Comparison of ENCODE assay signal across 23 cellular contexts in the genomic region with DNA sequence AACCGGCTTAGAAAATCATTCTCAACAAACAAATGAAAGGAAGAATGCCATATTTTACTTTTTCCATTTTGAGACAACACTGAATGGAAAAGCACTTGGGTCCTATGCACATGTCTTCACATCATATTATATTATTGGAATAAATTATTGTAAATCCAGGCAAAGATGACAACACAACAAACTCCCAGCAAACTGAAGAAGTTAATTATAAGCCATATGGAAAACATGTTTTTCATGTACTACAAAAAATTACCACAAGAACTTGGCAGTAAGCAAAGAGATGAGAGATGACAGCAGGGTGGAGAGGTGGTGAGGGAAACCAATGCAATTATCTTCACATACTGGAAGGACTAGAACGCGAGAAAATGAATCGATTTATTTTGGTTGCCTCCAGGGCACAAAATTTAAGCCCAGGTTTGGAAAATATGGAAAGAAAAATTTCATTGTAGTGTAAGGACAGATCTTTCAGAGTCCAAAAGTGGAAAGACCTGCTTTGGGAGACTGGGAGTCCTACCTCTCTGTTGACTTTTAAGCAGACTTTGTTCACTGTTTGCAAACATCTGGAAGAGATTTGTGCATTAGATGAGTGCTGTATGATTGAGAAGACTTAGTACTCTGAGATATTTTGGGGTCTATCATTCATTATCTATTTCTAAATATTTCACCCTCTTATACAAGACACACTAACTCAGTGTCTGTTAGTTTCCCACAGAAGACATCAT.
"Had no signal": no experiment of that assay in that cellular context is flagged by ENCODE, and none has a peak within 500 bp of the region (broad histone marks: within the 10 kb centered on the region; RNA-seq: fewer than 3 reads in every experiment).

No MANE protein-coding gene starts in this region.

- H3K9me3 Mint-ChIP-seq: memory B cell; neural progenitor cell; stimulated activated naive B cell treated with anti-CD40 and anti-IgM and Interleukin-4, amounts not matched to agents 10 μg/mL and 1 μg/mL and 100 μg/mL, for 72 hours; stimulated activated naive CD8-positive, alpha-beta T cell treated with anti-CD3 and anti-CD28 coated beads, Interleukin-15, amount 100 ng/mL, for 72 hours had no signal

- H3K27me3 Mint-ChIP-seq: memory B cell; stimulated activated naive B cell treated with anti-CD40 and anti-IgM and Interleukin-4, amounts not matched to agents 10 μg/mL and 1 μg/mL and 100 μg/mL, for 72 hours; stimulated activated naive CD8-positive, alpha-beta T cell treated with anti-CD3 and anti-CD28 coated beads, Interleukin-15, amount 100 ng/mL, for 72 hours had no signal

- DNase-seq: effector CD4-positive, alpha-beta T cell; endodermal cell; erythroblast; heart left ventricle; hippocampal formation; kidney glomerular epithelial cell; lower lobe of right lung; natural killer cell; nucleus accumbens; pancreas; psoas muscle; retina; spleen; stimulated activated CD4-positive, alpha-beta T cell treated with anti-CD3 and anti-CD28 coated beads, Interleukin-15, amount 100 ng/mL, for 24 hours; stimulated activated CD4-positive, alpha-beta T cell treated with anti-CD3 and anti-CD28 coated beads, Interleukin-1b, Interleukin-23, amount 100 ng/mL, for 48 hours; stimulated activated CD4-positive, alpha-beta T cell treated with anti-CD3 and anti-CD28 coated beads, Interleukin-4, amount 100 ng/mL, for 4 hours; stimulated activated naive B cell treated with anti-CD40 and anti-IgM and Interleukin-4, amounts not matched to agents 10 μg/mL and 1 μg/mL and 100 μg/mL, for 72 hours; stimulated activated naive CD8-positive, alpha-beta T cell treated with anti-CD3 and anti-CD28 coated beads, Interleukin-15, amount 100 ng/mL, for 72 hours; testis had no signal

- H3K4me1 Mint-ChIP-seq: memory B cell; natural killer cell; neural progenitor cell; stimulated activated naive B cell treated with anti-CD40 and anti-IgM and Interleukin-4, amounts not matched to agents 10 μg/mL and 1 μg/mL and 100 μg/mL, for 72 hours; stimulated activated naive CD8-positive, alpha-beta T cell treated with anti-CD3 and anti-CD28 coated beads, Interleukin-15, amount 100 ng/mL, for 72 hours had no signal

- ATAC-seq: heart left ventricle; lower lobe of right lung; natural killer cell; pancreas; psoas muscle; sciatic nerve; stimulated activated naive B cell treated with anti-CD40 and anti-IgM and Interleukin-4, amounts not matched to agents 10 μg/mL and 1 μg/mL and 100 μg/mL, for 72 hours; stimulated activated naive CD8-positive, alpha-beta T cell treated with anti-CD3 and anti-CD28 coated beads, Interleukin-15, amount 100 ng/mL, for 72 hours had no signal

- H3K36me3 Mint-ChIP-seq: memory B cell; mesothelial cell of epicardium; neural progenitor cell; stimulated activated naive B cell treated with anti-CD40 and anti-IgM and Interleukin-4, amounts not matched to agents 10 μg/mL and 1 μg/mL and 100 μg/mL, for 72 hours had no signal

- H3K4me3 Mint-ChIP-seq: endodermal cell; memory B cell; mesothelial cell of epicardium; natural killer cell; neural progenitor cell; stimulated activated naive B cell treated with anti-CD40 and anti-IgM and Interleukin-4, amounts not matched to agents 10 μg/mL and 1 μg/mL and 100 μg/mL, for 72 hours; stimulated activated naive CD8-positive, alpha-beta T cell treated with anti-CD3 and anti-CD28 coated beads, Interleukin-15, amount 100 ng/mL, for 72 hours had no signal

- H3K27ac Mint-ChIP-seq: endodermal cell; memory B cell; mesothelial cell of epicardium; natural killer cell; neural progenitor cell; stimulated activated naive B cell treated with anti-CD40 and anti-IgM and Interleukin-4, amounts not matched to agents 10 μg/mL and 1 μg/mL and 100 μg/mL, for 72 hours; stimulated activated naive CD8-positive, alpha-beta T cell treated with anti-CD3 and anti-CD28 coated beads, Interleukin-15, amount 100 ng/mL, for 72 hours had no signal
